In the genomic region with DNA sequence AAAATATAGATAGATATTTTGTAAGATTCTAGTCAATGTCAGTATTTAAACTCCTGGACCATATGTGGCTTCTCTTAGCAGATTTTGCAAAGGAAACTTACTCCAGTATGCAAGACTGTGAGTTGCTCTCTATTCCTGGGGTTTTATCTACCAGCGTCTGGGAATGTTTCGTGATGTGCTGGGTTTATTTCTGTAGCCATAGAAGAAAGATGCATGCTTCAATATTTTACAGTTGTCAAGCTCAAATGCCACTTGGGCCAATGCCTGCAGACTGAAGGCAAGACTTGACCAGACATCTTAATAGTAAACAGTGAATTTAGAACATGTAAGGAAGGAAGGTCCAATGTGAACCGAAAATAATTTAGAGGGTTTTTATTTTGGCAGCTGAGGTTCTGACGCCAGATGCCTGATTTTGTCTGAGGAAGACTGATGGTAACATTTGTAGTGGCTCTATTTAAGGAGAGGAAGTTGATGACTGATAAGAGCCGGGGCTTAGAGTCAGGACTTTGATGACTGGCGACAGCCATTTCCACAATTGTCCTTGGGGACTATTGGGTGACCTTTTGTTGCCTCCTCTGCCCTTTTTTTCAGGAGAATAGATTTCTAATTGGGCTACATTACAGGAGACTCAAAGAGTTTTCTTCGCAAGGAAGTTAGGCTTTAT, we compare ENCODE assay signal across 20 cellular contexts.
A peak's percentile ranks its signal among the peaks of the same experiment; 100 is the strongest.
DNase-seq lines count a peak whose midpoint lies in the region; ATAC-seq and TF ChIP-seq lines count a peak whose summit lies in the region.
"Had no signal": no experiment of that assay in that cellular context is flagged by ENCODE, and none has a peak within 500 bp of the region (broad histone marks: within the 10 kb centered on the region; RNA-seq: fewer than 3 reads in every experiment).

No MANE protein-coding gene starts in this region.

- H3K36me3 ChIP-seq in SJCRH30, result no peaks in the 10 kb centered on the region
- H3K36me3 ChIP-seq in cardiac muscle cell, result no peaks in the 10 kb centered on the region
- H3K36me3 ChIP-seq in tibial artery, result no peaks in the 10 kb centered on the region
- H3K36me3 ChIP-seq: left lung, neutrophil had no signal

- H3K9me3 Mint-ChIP-seq in mesothelial cell of epicardium, result no peaks in the 10 kb centered on the region
- H3K9me3 Mint-ChIP-seq: activated CD4-positive, alpha-beta T cell treated with anti-CD3 and anti-CD28 coated beads, Interleukin-2, amount 10 ng/mL, durations not matched to agents 24 days and 14 days; activated T-helper 1 cell treated with anti-CD3 and anti-CD28 coated beads, Interleukin-12 subunit alpha, Interleukin-12 subunit beta, Interleukin-2, Interleukin-4 antibody, amounts not matched to agents 30 ng/mL and 10 ng/mL and 1 ng/mL, durations not matched to agents 14 hours and 24 hours and 36 hours; CD4-positive, alpha-beta T cell; T-cell had no signal

- H3K4me3 Mint-ChIP-seq in mesothelial cell of epicardium, result no peak overlapping the region
- H3K4me3 Mint-ChIP-seq: activated CD4-positive, alpha-beta T cell treated with anti-CD3 and anti-CD28 coated beads, Interleukin-2, amount 10 ng/mL, durations not matched to agents 24 days and 14 days; activated T-helper 1 cell treated with anti-CD3 and anti-CD28 coated beads, Interleukin-12 subunit alpha, Interleukin-12 subunit beta, Interleukin-2, Interleukin-4 antibody, amounts not matched to agents 30 ng/mL and 10 ng/mL and 1 ng/mL, durations not matched to agents 14 hours and 24 hours and 36 hours; CD4-positive, alpha-beta T cell; T-cell had no signal

- H3K27ac Mint-ChIP-seq in mesothelial cell of epicardium, result peak overlapping the region; percentile 48
- H3K27ac Mint-ChIP-seq: activated CD4-positive, alpha-beta T cell treated with anti-CD3 and anti-CD28 coated beads, Interleukin-2, amount 10 ng/mL, durations not matched to agents 24 days and 14 days; activated T-helper 1 cell treated with anti-CD3 and anti-CD28 coated beads, Interleukin-12 subunit alpha, Interleukin-12 subunit beta, Interleukin-2, Interleukin-4 antibody, amounts not matched to agents 30 ng/mL and 10 ng/mL and 1 ng/mL, durations not matched to agents 14 hours and 24 hours and 36 hours; CD4-positive, alpha-beta T cell; T-cell had no signal

- ATAC-seq in HG03460 (IDR thresholded peaks at IDR 0.05; ENCODE audit: unreplicated experiment) (no peak), GM19328 (IDR thresholded peaks at IDR 0.05; ENCODE audit: unreplicated experiment) (no peak)
- ATAC-seq: left lung, T-cell had no signal

- intact Hi-C loops in tibial artery (cut with DNase I; ENCODE audit: low total_unique reads), result no loop called here

- DNase-seq in KBM-7 (peak; percentile 24), SJCRH30 (peak; percentile 69 to 85), cardiac muscle cell (ENCODE audit: low read depth in 1 of 2, low spot score in 1 of 2) (peak in 1 of 2 donors; percentile 68), mesothelial cell of epicardium (ENCODE audit: low spot score in 2 of 2, unreplicated experiment in 2 of 2) (no peak), Ammon's horn (ENCODE audit: low spot score) (no peak), tibial artery (no peak)
- DNase-seq: activated CD4-positive, alpha-beta T cell treated with anti-CD3 and anti-CD28 coated beads, Interleukin-2, amount 10 ng/mL, durations not matched to agents 24 days and 14 days; activated naive CD4-positive, alpha-beta T cell treated with anti-CD3 and anti-CD28 coated beads, Interleukin-2, amount 50 U/mL, for 16 hours; CD4-positive, alpha-beta T cell; H7; left lung; NCI-H187 treated with DMSO at 0.1 percent for 48 hours; SHP77; stimulated activated CD4-positive, alpha-beta T cell treated with anti-CD3 and anti-CD28 coated beads, Interleukin-4, amount 100 ng/mL, for 1 hour; stimulated activated naive CD4-positive, alpha-beta T cell; T-cell had no signal

- in situ Hi-C loops in KBM-7 (cut with MboI; ENCODE audit: low pct_unique_long_range_greater_than_20kb, low sequenced_read_pairs), result no loop called here

- no peaks in the 10 kb centered on the region for H3K27me3 ChIP-seq in SJCRH30
- no peaks in the 10 kb centered on the region for H3K27me3 ChIP-seq in cardiac muscle cell
- H3K27me3 ChIP-seq in tibial artery, result no peaks in the 10 kb centered on the region
- H3K27me3 ChIP-seq: left lung had no signal

- H3K4me1 ChIP-seq in SJCRH30 (peaks cover 30% of the 10 kb centered on the region), cardiac muscle cell (ENCODE audit: low read depth) (peaks cover 58% of the 10 kb centered on the region), tibial artery (peaks cover 0 to 12% (median 0%) of the 10 kb centered on the region in 4 donors)
- H3K4me1 ChIP-seq: left lung had no signal

- H3K9me3 ChIP-seq in SJCRH30 (replicated peaks) (no peaks in the 10 kb centered on the region), cardiac muscle cell (ENCODE audit: low read depth) (no peaks in the 10 kb centered on the region), tibial artery (no peaks in the 10 kb centered on the region)
- H3K9me3 ChIP-seq: left lung, neutrophil had no signal

- H3K4me1 Mint-ChIP-seq in mesothelial cell of epicardium, result peaks cover 49% of the 10 kb centered on the region
- H3K4me1 Mint-ChIP-seq: activated CD4-positive, alpha-beta T cell treated with anti-CD3 and anti-CD28 coated beads, Interleukin-2, amount 10 ng/mL, durations not matched to agents 24 days and 14 days; T-cell had no signal

- H3K36me3 Mint-ChIP-seq in mesothelial cell of epicardium, result no peaks in the 10 kb centered on the region
- H3K36me3 Mint-ChIP-seq: T-cell had no signal

- peak overlapping the region; percentile 22; the same call in 1 of the 2 replicates for H3K4me3 ChIP-seq in SJCRH30
- no peak overlapping the region for H3K4me3 ChIP-seq in cardiac muscle cell
- H3K4me3 ChIP-seq in tibial artery, result no peak overlapping the region
- H3K4me3 ChIP-seq: left lung had no signal

- TF ChIP-seq CTCF in cardiac muscle cell (IDR thresholded peaks at IDR 0.05; ENCODE audit: low read depth, low read length) (no peak), mesothelial cell of epicardium (IDR thresholded peaks at IDR 0.05; ENCODE audit: unreplicated experiment) (no peak), tibial artery (IDR thresholded peaks at IDR 0.05) (no peak)

- H3K27me3 Mint-ChIP-seq in mesothelial cell of epicardium (ENCODE audit: low read depth), result no peaks in the 10 kb centered on the region

- peak overlapping the region; percentile 82 for H3K27ac ChIP-seq in SJCRH30
- peak overlapping the region; percentile 83 for H3K27ac ChIP-seq in cardiac muscle cell
- H3K27ac ChIP-seq in tibial artery, result no peak overlapping the region
- H3K27ac ChIP-seq: left lung, neutrophil had no signal

Comparison
In these comparisons a context has a peak if more than half of its experiments do, and no peak if none do; other contexts are left out.
1. DNase-seq: peak in KBM-7 (single experiment) and SJCRH30 (2 of 2); none in mesothelial cell of epicardium (0 of 2), Ammon's horn (single experiment) and tibial artery (0 of 2).
2. H3K27ac ChIP-seq: peak in SJCRH30 (single experiment) and cardiac muscle cell (single experiment); none in tibial artery (0 of 2).